8 cellular contexts compared by ENCODE assay signal in genomic region chr12:132761032-132761910, GRCh38. TPM values are rescaled to one million over a fixed set of nuclear protein-coding genes. Genes with fewer than 3 reads are reported as not detected.
A peak's percentile ranks its signal among the peaks of the same experiment; 100 is the strongest.
DNase-seq lines count a peak whose midpoint lies in the region; ATAC-seq and TF ChIP-seq lines count a peak whose summit lies in the region.

Gene ANKLE2 (minus strand): TSS chr12:132761832. CDS start chr12:132761798, 34 bp downstream.

- peak; percentile 78 for DNase-seq in AG10803 (ENCODE audit: low read depth)
- peak; percentile 30 to 54 for DNase-seq in activated T-helper 1 cell treated with anti-CD3 and anti-CD28 coated beads, Interleukin-2, amount 50 U/mL, for 16 hours (ENCODE audit: low read depth in 1 of 2, low spot score in 1 of 2)
- peak; percentile 61 for DNase-seq in fibroblast of peridontal ligament (ENCODE audit: extremely low read depth)
- peak; percentile 88 for DNase-seq in neural progenitor cell (ENCODE audit: low spot score)

- H3K4me1 ChIP-seq in neural progenitor cell (peaks cover 6% of the 10 kb centered on the region), stomach smooth muscle (ENCODE audit: control insufficient read depth, insufficient read depth, low read length) (peaks cover 18% of the 10 kb centered on the region)

- H4K20me1 ChIP-seq in neural progenitor cell (ENCODE audit: low read depth) = peaks cover 42% of the 10 kb centered on the region

- H3K27me3 ChIP-seq in neural progenitor cell (no peaks in the 10 kb centered on the region), stomach smooth muscle (ENCODE audit: control insufficient read depth in 1 of 2, insufficient read depth in 2 of 2, low read length in 2 of 2) (no peaks in the 10 kb centered on the region)

- H3F3A ChIP-seq in neural progenitor cell (ENCODE audit: low read depth) = peaks cover 20% of the 10 kb centered on the region

- H3K27me3 Mint-ChIP-seq in neural progenitor cell (ENCODE audit: insufficient read depth, low read depth) = no peaks in the 10 kb centered on the region

- peaks cover 63% of the 10 kb centered on the region for H3K79me2 ChIP-seq in neural progenitor cell (ENCODE audit: low read depth)

- H3K9ac ChIP-seq in neural progenitor cell (peak within 1 kb of the TSS; percentile 96), stomach smooth muscle (ENCODE audit: low read length in 2 of 2) (peak within 1 kb of the TSS; percentile 80 to 90)

- peak within 1 kb of the TSS; percentile 94 for H3K4me3 Mint-ChIP-seq in neural progenitor cell

- peak within 1 kb of the TSS; percentile 96 for H3K4me2 ChIP-seq in neural progenitor cell

- peak within 1 kb of the TSS; percentile 92 for H3K27ac Mint-ChIP-seq in neural progenitor cell

- TF ChIP-seq CTCF in AG10803 (conservative IDR thresholded peaks at IDR 0.05; ENCODE audit: low read length) (no peak), neural progenitor cell (IDR thresholded peaks at IDR 0.05) (no peak)

- H3K4me1 Mint-ChIP-seq in neural progenitor cell = peaks cover 12% of the 10 kb centered on the region

- no peaks in the 10 kb centered on the region for H3K9me3 Mint-ChIP-seq in neural progenitor cell

- peak within 1 kb of the TSS; percentile 88 for H3K4me3 ChIP-seq in AG10803 (ENCODE audit: low read length)
- H3K4me3 ChIP-seq in neural progenitor cell = peak within 1 kb of the TSS; percentile 92
- H3K4me3 ChIP-seq in stomach smooth muscle (ENCODE audit: low read length in 2 of 2) = peak within 1 kb of the TSS; percentile 81 to 91

- H2AFZ ChIP-seq in neural progenitor cell (replicated peaks) = peak within 1 kb of the TSS; percentile 99

- peak within 1 kb of the TSS; percentile 97 for H3K27ac ChIP-seq in neural progenitor cell
- peak within 1 kb of the TSS; percentile 92 for H3K27ac ChIP-seq in stomach smooth muscle (ENCODE audit: low read length)

- H3K9me3 ChIP-seq in neural progenitor cell (ENCODE audit: low read depth) = no peaks in the 10 kb centered on the region
- no peaks in the 10 kb centered on the region for H3K9me3 ChIP-seq in stomach smooth muscle (ENCODE audit: control insufficient read depth in 2 of 2, low read length in 2 of 2)

- H3K36me3 ChIP-seq in neural progenitor cell (no peaks in the 10 kb centered on the region), stomach smooth muscle (ENCODE audit: control insufficient read depth in 2 of 2, insufficient read depth in 2 of 2, low read length in 2 of 2) (peaks cover 0 to 2% of the 10 kb centered on the region in 2 donors)

- peaks cover 13% of the 10 kb centered on the region for H3K36me3 Mint-ChIP-seq in neural progenitor cell

- ATAC-seq in GM18873 (IDR thresholded peaks at IDR 0.05; ENCODE audit: low FRiP score, unreplicated experiment) (peak; percentile 13), HG03135 (IDR thresholded peaks at IDR 0.05; ENCODE audit: unreplicated experiment) (peak; percentile 39)

TF ChIP-seq in PFSK-1, 5 proteins besides CTCF, POLR2A, EP300 and RAD21:
- peak; percentile 52 for TF ChIP-seq FOXP2 (optimal IDR thresholded peaks at IDR 0.05; ENCODE audit: borderline replicate concordance, extremely low read depth, extremely low read length, insufficient read depth)
- no peak for TF ChIP-seq SIN3A (IDR thresholded peaks at IDR 0.05; ENCODE audit: borderline replicate concordance, insufficient read depth, low read length)
- no peak for TF ChIP-seq POLR2AphosphoS5 (IDR thresholded peaks at IDR 0.05; ENCODE audit: low read depth, low read length)
- TF ChIP-seq TAF1 (IDR thresholded peaks at IDR 0.05; ENCODE audit: borderline replicate concordance, insufficient read depth, low read length) = 0 out of 2 replicates have a peak, but pooled peaks have one; percentile 4
- no peak for TF ChIP-seq REST (IDR thresholded peaks at IDR 0.05; ENCODE audit: insufficient read depth in 1 of 2, low read depth in 2 of 2, low read length in 2 of 2)
TF ChIP-seq in PFSK-1: peak in this region for 2.

RNA-seq across cellular contexts. Expression of gene ANKLE2, which starts in this region (rescaled TPM):
- polyA plus RNA-seq in PFSK-1 (2012; ENCODE audit: insufficient read length, low read depth) = 93.2 TPM
- 59.1 and 65.7 TPM in 2 replicates for total RNA-seq in neural progenitor cell (ENCODE audit: low replicate concordance)

Comparison
In these comparisons a context has a peak if more than half of its experiments do, and no peak if none do; other contexts are left out.
1. Peak in every context shown above with its lines: DNase-seq, ATAC-seq, H3K4me3 ChIP-seq and H3K27ac ChIP-seq.